ENCODE assay signal across 7 cellular contexts in the genomic region with DNA sequence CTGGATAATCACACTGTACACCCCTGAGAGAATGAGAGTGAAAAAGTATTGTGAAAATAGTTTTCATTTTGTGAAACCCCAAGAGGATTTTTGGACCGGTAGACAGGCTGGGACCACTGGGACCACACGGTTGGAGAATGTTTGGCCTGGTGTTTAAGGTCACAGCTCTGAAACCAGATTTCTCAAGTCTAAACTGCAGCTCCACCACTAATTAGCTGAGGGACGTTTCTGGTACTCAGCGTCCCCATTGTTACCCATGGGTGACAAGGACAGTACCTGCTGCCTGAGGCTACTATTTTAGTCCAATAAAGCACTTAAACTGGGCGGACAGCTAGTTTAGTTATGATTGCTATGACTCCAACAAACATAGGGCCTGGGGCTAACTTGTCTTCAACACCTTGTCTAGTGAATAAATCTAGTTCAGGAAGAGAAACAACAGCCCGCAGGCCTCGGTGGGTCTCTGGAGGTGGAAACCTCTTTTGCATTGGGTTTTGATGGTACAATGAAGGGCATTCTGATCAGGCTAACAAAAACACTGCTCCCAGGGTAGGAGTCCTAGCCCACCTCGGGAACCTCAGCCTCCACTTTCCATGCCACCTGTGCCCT. TPM values are rescaled to one million over a fixed set of nuclear protein-coding genes. Genes with fewer than 3 reads are reported as not detected.
A peak's percentile ranks its signal among the peaks of the same experiment; 100 is the strongest.
DNase-seq lines count a peak whose midpoint lies in the region; ATAC-seq and TF ChIP-seq lines count a peak whose summit lies in the region.

No MANE protein-coding gene starts in this region.

- H3K4me3 ChIP-seq in HFF-Myc (replicated peaks; ENCODE audit: low read depth, low read length) = peak overlapping the region; percentile 53
- peak overlapping the region; percentile 70 for H3K4me3 ChIP-seq in WI38 (ENCODE audit: low read depth, low read length)
- H3K4me3 ChIP-seq in hepatocyte = peak overlapping the region; percentile 49
- peak overlapping the region in 7 of 8 donors; percentile 41 to 72 (median 50) for H3K4me3 ChIP-seq in spleen

- H3K4me2 ChIP-seq in hepatocyte = peak overlapping the region; percentile 82

- peak overlapping the region; percentile 57 for H2AFZ ChIP-seq in hepatocyte

- 76% methylated on average over 8 of the region's 8 CpGs for WGBS in hepatocyte (ENCODE audit: low lambda C conversion rate, missing lambda C conversion rate)
- 63 to 73% (median 70%) methylated on average over 7 to 8 of the region's 8 CpGs for WGBS in spleen, 5 donors

- H3K27ac ChIP-seq in hepatocyte (peak overlapping the region; percentile 99), spleen (peak overlapping the region; percentile 67 to 98 (median 96))

- TF ChIP-seq CTCF in HFF-Myc (IDR thresholded peaks at IDR 0.05; ENCODE audit: low read depth, low read length, missing control alignments) (no peak), WI38 (IDR thresholded peaks at IDR 0.05; ENCODE audit: low read depth, low read length) (no peak), hepatocyte (IDR thresholded peaks at IDR 0.05; ENCODE audit: poor library complexity) (no peak), spleen (IDR thresholded peaks at IDR 0.05 in 8 of 11, conservative IDR thresholded peaks at IDR 0.05 in 3 of 11) (no peak)

- H3K4me1 ChIP-seq in hepatocyte (ENCODE audit: insufficient read depth) (peaks cover 24% of the 10 kb centered on the region), spleen (peaks cover 0 to 36% (median 0%) of the 10 kb centered on the region in 6 donors)

- peaks cover 9% of the 10 kb centered on the region for H4K20me1 ChIP-seq in hepatocyte (ENCODE audit: insufficient read depth, poor library complexity, severe bottlenecking)

- H3K36me3 ChIP-seq in hepatocyte (replicated peaks; ENCODE audit: insufficient read depth, low read depth) (no peaks in the 10 kb centered on the region), spleen (peaks cover 0 to 31% (median 14%) of the 10 kb centered on the region in 6 donors)

- intact Hi-C loops in spleen (cut with DNase I; ENCODE audit: low total_unique reads) = no loop called here

- ATAC-seq in HG02938 (IDR thresholded peaks at IDR 0.05; ENCODE audit: unreplicated experiment) = no peak

- H3K27me3 ChIP-seq in hepatocyte (no peaks in the 10 kb centered on the region), spleen (replicated peaks in 1 of 7) (no peaks in the 10 kb centered on the region)

- TF ChIP-seq POLR2A in spleen (IDR thresholded peaks at IDR 0.05) = no peak

- H3K9me3 ChIP-seq in hepatocyte (ENCODE audit: low read depth) (no peaks in the 10 kb centered on the region), spleen (no peaks in the 10 kb centered on the region)

- no peaks in the 10 kb centered on the region for H3K9me2 ChIP-seq in hepatocyte (replicated peaks; ENCODE audit: insufficient read depth)

- DNase-seq in HFF-Myc (ENCODE audit: extremely low read depth, low read depth) (no peak), hepatocyte (ENCODE audit: low spot score) (no peak), spleen (no peak), SKM-1 (lab: John Stamatoyannopoulos, UW; ENCODE audit: unreplicated experiment) (no peak), NCI-H2081 (lab: John Stamatoyannopoulos, UW) (no peak)

- peaks cover 36% of the 10 kb centered on the region for H3K79me2 ChIP-seq in hepatocyte

RNA-seq across cellular contexts. Expression of a gene that starts 0.5 kb away (rescaled TPM):
- total RNA-seq in hepatocyte = 75.3 and 89.2 TPM in 2 replicates
- 199 and 232 TPM in 2 replicates for polyA plus RNA-seq in hepatocyte
- total RNA-seq in spleen = 10 to 100 TPM; 46.2 to 91.5 (median 70.9) TPM
- 10 to 100 TPM; 19.9 to 35.2 (median 31.5) TPM for polyA plus RNA-seq in spleen

RNA-seq across cellular contexts. Expression of a gene that starts 13.8 kb away (rescaled TPM):
- total RNA-seq in hepatocyte (121 and 130 TPM in 2 replicates), spleen (10 to 100 TPM; 51.7 to 75.3 (median 60.0) TPM)
- polyA plus RNA-seq in hepatocyte (190 and 210 TPM in 2 replicates), spleen (10 to 100 TPM; 18.4 to 37.9 (median 28.8) TPM)

RNA-seq across cellular contexts. Expression of a gene that starts 38.7 kb away (rescaled TPM):
- 231 and 253 TPM in 2 replicates for total RNA-seq in hepatocyte
- 213 and 236 TPM in 2 replicates for polyA plus RNA-seq in hepatocyte
- total RNA-seq in spleen = 100 to 1,000 TPM; 172 to 207 (median 194) TPM
- 10 to 100 TPM; 57.7 to 92.8 (median 88.9) TPM for polyA plus RNA-seq in spleen
